Comparison of ENCODE assay signal across 8 cellular contexts in genomic region chr14:94769413-94770250, GRCh38. TPM values are rescaled to one million over a fixed set of nuclear protein-coding genes. Genes with fewer than 3 reads are reported as not detected.
DNase-seq lines count a peak whose midpoint lies in the region; ATAC-seq and TF ChIP-seq lines count a peak whose summit lies in the region.

Gene GSC, minus strand, starts transcription at chr14:94770113. Its CDS starts 98 bp downstream, at chr14:94770015.

- DNase-seq in GM03348 (ENCODE audit: low spot score) (peak; percentile 76), NCI-H748 (lab: John Stamatoyannopoulos, UW; ENCODE audit: unreplicated experiment) (peak; percentile 85), ecto neural progenitor cell (ENCODE audit: low spot score) (peak; percentile 83), mucosa of descending colon (peak in 2 of 3 donors; percentile 31 to 33), aorta (peak; percentile 50 to 82)

- intact Hi-C loops in mucosa of descending colon (cut with DNase I, micrococcal nuclease) (no loop called here), aorta (cut with DNase I) (no loop called here)

- H3K27me3 ChIP-seq in aorta (ENCODE audit: control insufficient read depth in 1 of 2, insufficient read depth in 2 of 2, low read length in 1 of 2), result peaks cover 0 to 3% of the 10 kb centered on the region in 2 donors

- H3K36me3 ChIP-seq in mucosa of descending colon (ENCODE audit: low read depth), result no peaks in the 10 kb centered on the region
- no peaks in the 10 kb centered on the region for H3K36me3 ChIP-seq in aorta (ENCODE audit: control insufficient read depth in 1 of 2, insufficient read depth in 2 of 2, low read length in 1 of 2)

- H3K9me3 ChIP-seq in mucosa of descending colon (no peaks in the 10 kb centered on the region), aorta (ENCODE audit: control insufficient read depth, low read length) (no peaks in the 10 kb centered on the region)

- H3K4me3 ChIP-seq in mucosa of descending colon (no peak within 1 kb of the TSS), aorta (ENCODE audit: low read length in 2 of 2) (peak within 1 kb of the TSS; percentile 14 to 57)

- ATAC-seq in mucosa of descending colon, result peak; percentile 79
- peak; percentile 53 for ATAC-seq in aorta (ENCODE audit: low FRiP score)
- ATAC-seq in HG03469 (IDR thresholded peaks at IDR 0.05; ENCODE audit: unreplicated experiment), result no peak
- ATAC-seq in HG03175 (IDR thresholded peaks at IDR 0.05; ENCODE audit: unreplicated experiment), result no peak
- ATAC-seq in HG02610 (IDR thresholded peaks at IDR 0.05; ENCODE audit: unreplicated experiment), result no peak

- peaks cover 22% of the 10 kb centered on the region for H3K4me1 ChIP-seq in mucosa of descending colon (ENCODE audit: low read depth)
- no peaks in the 10 kb centered on the region for H3K4me1 ChIP-seq in aorta (ENCODE audit: control insufficient read depth in 1 of 2, insufficient read depth in 2 of 2, low read length in 2 of 2)

- no peak within 1 kb of the TSS for H3K27ac ChIP-seq in aorta (ENCODE audit: low read depth in 1 of 2, low read length in 2 of 2)

- WGBS in aorta, 2 donors, result 1% methylated on average over 65 to 94 of the region's 94 CpGs

- no peak for TF ChIP-seq CTCF in mucosa of descending colon (IDR thresholded peaks at IDR 0.05)

RNA-seq across cellular contexts. Expression of gene GSC, which starts in this region (rescaled TPM):
- total RNA-seq in mucosa of descending colon (not detected), aorta (1 to 10 TPM in 1 of 2 donors, under 1 TPM in 1; 0.55 to 1.3 TPM)
- not detected for polyA plus RNA-seq in aorta

Comparison
In these comparisons a context has a peak if more than half of its experiments do, and no peak if none do; other contexts are left out.
1. Peak in DNase-seq and ATAC-seq in mucosa of descending colon; RNA of the gene not detected or under 1 TPM.
2. DNase-seq: peak in every context shown above with its lines; median percentile 85 in NCI-H748; 83 in ecto neural progenitor cell; 76 in GM03348; 66 in aorta; 32 in mucosa of descending colon.